Comparison of ENCODE assay signal across 9 cellular contexts in genomic region chr7:94375713-94376112, GRCh38. TPM values are rescaled to one million over a fixed set of nuclear protein-coding genes. Genes with fewer than 3 reads are reported as not detected.
DNase-seq lines count a peak whose midpoint lies in the region; ATAC-seq, FAIRE-seq and TF ChIP-seq lines count a peak whose summit lies in the region.
"Had no signal": no experiment of that assay in that cellular context is flagged by ENCODE, and none has a peak within 500 bp of the region (broad histone marks: within the 10 kb centered on the region; RNA-seq: fewer than 3 reads in every experiment).

No MANE protein-coding gene starts in this region.

- intact Hi-C loops in sciatic nerve (cut with DNase I) = loop anchor here (10.0 kb wide), 1 partner anchor 71 kb away; no protein-coding TSS in a partner anchor

- ATAC-seq in sciatic nerve (peak; percentile 87), GM21619 (IDR thresholded peaks at IDR 0.05; ENCODE audit: unreplicated experiment) (no peak), HG02759 (IDR thresholded peaks at IDR 0.05; ENCODE audit: unreplicated experiment) (no peak), GM21381 (IDR thresholded peaks at IDR 0.05; ENCODE audit: unreplicated experiment) (no peak)

- peak overlapping the region; percentile 23 for H3K9ac ChIP-seq in ES-I3 (ENCODE audit: low read depth, low read length)
- peak overlapping the region; percentile 86 for H3K9ac ChIP-seq in astrocyte (ENCODE audit: low read length)

- H3K4me3 Mint-ChIP-seq in astrocyte (ENCODE audit: unreplicated experiment) = peak overlapping the region; percentile 66

- H3K9me3 ChIP-seq in ES-I3 (ENCODE audit: control insufficient read depth, insufficient read depth, low read length) (no peaks in the 10 kb centered on the region), astrocyte (ENCODE audit: insufficient read depth, low read depth, low read length) (no peaks in the 10 kb centered on the region), right atrium auricular region (no peaks in the 10 kb centered on the region)

- peak; percentile 23 for FAIRE-seq in astrocyte (lab: Jason Lieb, UNC)

- H3K27ac ChIP-seq in astrocyte (ENCODE audit: low read depth, low read length) (peak overlapping the region; percentile 96), right atrium auricular region (peak overlapping the region; percentile 74 to 87)

- H3K79me2 ChIP-seq in astrocyte (ENCODE audit: insufficient read depth, low read length) = no peaks in the 10 kb centered on the region

- H3K36me3 Mint-ChIP-seq in astrocyte (ENCODE audit: low read depth, unreplicated experiment) = peaks cover 1% of the 10 kb centered on the region

- peak overlapping the region; percentile 38 for H3K4me3 ChIP-seq in astrocyte (ENCODE audit: insufficient read depth, low read depth, low read length)
- H3K4me3 ChIP-seq in right atrium auricular region = peak overlapping the region in 1 of 2 donors; percentile 27

- no peaks in the 10 kb centered on the region for H3K27me3 Mint-ChIP-seq in astrocyte (ENCODE audit: low read depth, unreplicated experiment)

- H3K27me3 ChIP-seq in astrocyte (ENCODE audit: insufficient read depth, low read length) (no peaks in the 10 kb centered on the region), right atrium auricular region (no peaks in the 10 kb centered on the region)

- TF ChIP-seq CTCF in astrocyte (IDR thresholded peaks at IDR 0.05; ENCODE audit: insufficient read depth, low read depth, low read length) (no peak), right atrium auricular region (IDR thresholded peaks at IDR 0.05) (no peak)

- H3K27ac Mint-ChIP-seq in astrocyte (ENCODE audit: unreplicated experiment) = peak overlapping the region; percentile 97

- H4K20me1 ChIP-seq in astrocyte (ENCODE audit: insufficient read depth, low read length) = no peaks in the 10 kb centered on the region

- H3K4me2 ChIP-seq in astrocyte (ENCODE audit: low read length) = peak overlapping the region; percentile 77

- peaks cover 3% of the 10 kb centered on the region for H3K9me3 Mint-ChIP-seq in astrocyte (ENCODE audit: unreplicated experiment)

- H2AFZ ChIP-seq in astrocyte (ENCODE audit: low read depth, low read length) = no peak overlapping the region

- peaks cover 41% of the 10 kb centered on the region for H3K4me1 Mint-ChIP-seq in astrocyte (ENCODE audit: low read depth, unreplicated experiment)

- H3K4me1 ChIP-seq in ES-I3 (ENCODE audit: insufficient read depth, low read length) (peaks cover 13% of the 10 kb centered on the region), astrocyte (ENCODE audit: insufficient read depth, low read length) (peaks cover 26% of the 10 kb centered on the region), right atrium auricular region (peaks cover 0 to 29% of the 10 kb centered on the region in 2 donors)

- H3K36me3 ChIP-seq in ES-I3 (ENCODE audit: insufficient read depth, low read length) (no peaks in the 10 kb centered on the region), astrocyte (ENCODE audit: insufficient read depth, low read length) (no peaks in the 10 kb centered on the region), right atrium auricular region (no peaks in the 10 kb centered on the region)

- DNase-seq in astrocyte (ENCODE audit: low read depth) (peak; percentile 99), right atrium auricular region (ENCODE audit: low spot score) (no peak), sciatic nerve (ENCODE audit: low spot score) (no peak), MV-4-11 (lab: John Stamatoyannopoulos, UW) (no peak)
- DNase-seq: caudate nucleus had no signal

RNA-seq across cellular contexts. Expression of gene COL1A2, which starts 19.0 kb away (rescaled TPM):
- total RNA-seq in astrocyte (6,748 and 8,907 TPM in 2 replicates), right atrium auricular region (100 to 1,000 TPM in 1 of 2 donors, 10 to 100 TPM in 1; 67.0 to 228 TPM), sciatic nerve (443 TPM)

Comparison
In these comparisons a context has a peak if more than half of its experiments do, and no peak if none do; other contexts are left out.
1. RNA of gene COL1A2, which starts 19.0 kb away (total RNA-seq): 6,748 to 8,907 TPM in astrocyte; 443 TPM in sciatic nerve (single experiment) and 67.0 to 228 TPM in right atrium auricular region; every median in the first group is over 10 times any median in the second.